ENCODE assay signal across 8 cellular contexts in genomic region chr2:27263287-27264252, GRCh38. TPM values are rescaled to one million over a fixed set of nuclear protein-coding genes. Genes with fewer than 3 reads are reported as not detected.
DNase-seq lines count a peak whose midpoint lies in the region; ATAC-seq and TF ChIP-seq lines count a peak whose summit lies in the region.

No MANE protein-coding gene starts in this region.

- no peak for DNase-seq in Caco-2
- DNase-seq in NCI-H146 treated with DMSO at 0.1 percent for 48 hours (lab: John Stamatoyannopoulos, UW; ENCODE audit: unreplicated experiment): peak; percentile 27
- DNase-seq in dorsolateral prefrontal cortex: peak in 1 of 10 donors; percentile 45
- DNase-seq in neural progenitor cell (ENCODE audit: low spot score): peak; percentile 42
- no peak for DNase-seq in kidney tubule cell (ENCODE audit: low spot score)
- DNase-seq in H4 (ENCODE audit: low spot score): no peak
- no peak for DNase-seq in activated CD4-positive, alpha-beta T cell treated with anti-CD3 and anti-CD28 coated beads, Interleukin-2, amount 50 U/mL, for 1 hour

- peaks cover 27% of the 10 kb centered on the region for H3K27me3 Mint-ChIP-seq in Caco-2 (ENCODE audit: insufficient read depth, unreplicated experiment)
- peaks cover 41% of the 10 kb centered on the region for H3K27me3 Mint-ChIP-seq in neural progenitor cell (ENCODE audit: insufficient read depth, low read depth)

- H3F3A ChIP-seq in neural progenitor cell (ENCODE audit: low read depth): peaks cover 26% of the 10 kb centered on the region

- no peaks in the 10 kb centered on the region for H3K36me3 ChIP-seq in Caco-2 (ENCODE audit: control insufficient read depth, insufficient read depth, low read length)
- no peaks in the 10 kb centered on the region for H3K36me3 ChIP-seq in neural progenitor cell

- TF ChIP-seq CTCF in Caco-2 (IDR thresholded peaks at IDR 0.05; ENCODE audit: insufficient read depth in 1 of 2, low read depth in 1 of 2, low read length in 1 of 2, severe bottlenecking in 1 of 2, unreplicated experiment in 1 of 2) (no peak), dorsolateral prefrontal cortex (IDR thresholded peaks at IDR 0.05 in 54 of 56, conservative IDR thresholded peaks at IDR 0.05 in 2 of 56; ENCODE audit: low read depth in 1 of 56, partially characterized antibody in 56 of 56) (no peak), neural progenitor cell (IDR thresholded peaks at IDR 0.05) (no peak)

- H3K27ac Mint-ChIP-seq in Caco-2 (ENCODE audit: unreplicated experiment) (no peak overlapping the region), neural progenitor cell (no peak overlapping the region)

- H3K79me2 ChIP-seq in neural progenitor cell (ENCODE audit: low read depth): no peaks in the 10 kb centered on the region

- peaks cover 10% of the 10 kb centered on the region for H4K20me1 ChIP-seq in neural progenitor cell (ENCODE audit: low read depth)

- intact Hi-C loops in Caco-2 (cut with micrococcal nuclease; ENCODE audit: unreplicated experiment): loop anchor here (5.0 kb wide), 1 partner anchor 46 kb away; the partner anchor contains the start of gene CAD
- intact Hi-C loops in dorsolateral prefrontal cortex (cut with DNase I): no loop called here

- H3K36me3 Mint-ChIP-seq in Caco-2 (ENCODE audit: insufficient read depth, unreplicated experiment): no peaks in the 10 kb centered on the region
- no peaks in the 10 kb centered on the region for H3K36me3 Mint-ChIP-seq in neural progenitor cell

- H3K4me2 ChIP-seq in neural progenitor cell: peak overlapping the region; percentile 80

- peaks cover 13% of the 10 kb centered on the region for H3K4me1 Mint-ChIP-seq in Caco-2 (ENCODE audit: low read depth, unreplicated experiment)
- peaks cover 27% of the 10 kb centered on the region for H3K4me1 Mint-ChIP-seq in neural progenitor cell

- H3K27ac ChIP-seq in dorsolateral prefrontal cortex (peak overlapping the region in 8 of 59 donors; percentile 10 to 71 (median 35)), neural progenitor cell (no peak overlapping the region)

- CTCF ChIA-PET in Caco-2 (lab: Charles Lee): interaction anchor here (0.8 to 3.8 kb wide), 8 partner anchors 13 to 106 kb away, joined by 3 to 20 read pairs (median 6); no protein-coding TSS in a partner anchor

- no peaks in the 10 kb centered on the region for H3K9me3 Mint-ChIP-seq in Caco-2 (ENCODE audit: unreplicated experiment)
- peaks cover 4% of the 10 kb centered on the region for H3K9me3 Mint-ChIP-seq in neural progenitor cell

- BruUV-seq in Caco-2 (replicated peaks; lab: Mats Ljungman, UMichigan): no TSS peak

- H3K4me3 Mint-ChIP-seq in Caco-2 (ENCODE audit: unreplicated experiment) (peak overlapping the region; percentile 74), neural progenitor cell (peak overlapping the region; percentile 89)

- H3K9me3 ChIP-seq in Caco-2 (no peaks in the 10 kb centered on the region), neural progenitor cell (ENCODE audit: low read depth) (no peaks in the 10 kb centered on the region)

- POLR2A ChIA-PET in Caco-2 (lab: Charles Lee): interaction anchor here (1.0 kb wide), 1 partner anchor 29 kb away, joined by 3 read pairs; no protein-coding TSS in a partner anchor

- H3K4me3 ChIP-seq in Caco-2 (ENCODE audit: low read depth, low read length) (peak overlapping the region; percentile 58), dorsolateral prefrontal cortex (peak overlapping the region; percentile 38 to 77 (median 63)), neural progenitor cell (peak overlapping the region; percentile 58)

- H2AFZ ChIP-seq in neural progenitor cell (replicated peaks): no peak overlapping the region

- no peak for ATAC-seq in GM18909 (IDR thresholded peaks at IDR 0.05; ENCODE audit: poor library complexity, unreplicated experiment)

- H3K4me1 ChIP-seq in Caco-2 (peaks cover 18% of the 10 kb centered on the region), neural progenitor cell (peaks cover 8% of the 10 kb centered on the region)

- peaks cover 6% of the 10 kb centered on the region; the same call in 1 of the 2 replicates for H3K27me3 ChIP-seq in Caco-2 (replicated peaks; ENCODE audit: control insufficient read depth, insufficient read depth, low read length)
- peaks cover 0 to 74% (median 34%) of the 10 kb centered on the region in 45 donors for H3K27me3 ChIP-seq in dorsolateral prefrontal cortex
- H3K27me3 ChIP-seq in neural progenitor cell: peaks cover 82% of the 10 kb centered on the region

- H3K9ac ChIP-seq in neural progenitor cell: no peak overlapping the region

RNA-seq across cellular contexts. Expression of gene SLC30A3, which starts 0.7 kb away (rescaled TPM):
- 3.9 and 4.3 TPM in 2 replicates for total RNA-seq in Caco-2 (2022)
- 10 to 100 TPM; 11.0 to 97.2 (median 48.3) TPM for total RNA-seq in dorsolateral prefrontal cortex
- total RNA-seq in neural progenitor cell (ENCODE audit: low replicate concordance): 0.56 and 1.4 TPM in 2 replicates
- 0.46 and 0.49 TPM in 2 replicates for total RNA-seq in H4 (2014; rRNA removed; shearing (Covaris generic))

RNA-seq across cellular contexts. Expression of gene DNAJC5G, which starts 11.7 kb away (rescaled TPM):
- total RNA-seq in Caco-2 (2022) (0.25 and 0.51 TPM in 2 replicates), dorsolateral prefrontal cortex (10 to 100 TPM in 26 of 120 experiments, 1 to 10 TPM in 94; 2.2 to 19.1 (median 7.4) TPM), neural progenitor cell (ENCODE audit: low replicate concordance) (not detected in 2 replicates)
- not detected in 2 replicates for total RNA-seq in H4 (2014; rRNA removed; shearing (Covaris generic))

RNA-seq across cellular contexts. Expression of gene TRIM54, which starts 18.7 kb away (rescaled TPM):
- 0.25 TPM in 1 of 2 replicates, not detected in the other for total RNA-seq in Caco-2 (2022)
- 10 to 100 TPM in 37 of 120 experiments, 1 to 10 TPM in 83; 2.6 to 27.6 (median 9.0) TPM for total RNA-seq in dorsolateral prefrontal cortex
- 0.12 TPM in 1 of 2 replicates, not detected in the other for total RNA-seq in neural progenitor cell (ENCODE audit: low replicate concordance)
- 0.35 TPM in 1 of 2 replicates, not detected in the other for total RNA-seq in H4 (2014; rRNA removed; shearing (Covaris generic))

RNA-seq across cellular contexts. Expression of gene UCN, which starts 44.7 kb away (rescaled TPM):
- total RNA-seq in Caco-2 (2022) (0.86 TPM in 1 of 2 replicates, not detected in the other), dorsolateral prefrontal cortex (10 to 100 TPM in 45 of 120 experiments, 1 to 10 TPM in 75; 4.9 to 16.4 (median 9.2) TPM), neural progenitor cell (ENCODE audit: low replicate concordance) (0.56 and 1.2 TPM in 2 replicates)
- total RNA-seq in H4 (2014; rRNA removed; shearing (Covaris generic)): 0.53 TPM in 1 of 2 replicates, not detected in the other

RNA-seq across cellular contexts. Expression of gene CAD, which starts 46.4 kb away (rescaled TPM):
- total RNA-seq in Caco-2 (2022): 86.4 and 103 TPM in 2 replicates
- 10 to 100 TPM; 18.2 to 44.6 (median 27.8) TPM for total RNA-seq in dorsolateral prefrontal cortex
- 26.5 and 51.8 TPM in 2 replicates for total RNA-seq in neural progenitor cell (ENCODE audit: low replicate concordance)
- total RNA-seq in H4 (2014; rRNA removed; shearing (Covaris generic)): 4.7 and 6.9 TPM in 2 replicates

Comparison
In these comparisons a context has a peak if more than half of its experiments do, and no peak if none do; other contexts are left out.
1. DNase-seq: peak in NCI-H146 treated with DMSO at 0.1 percent for 48 hours (single experiment) and neural progenitor cell (single experiment); none in Caco-2 (0 of 2), kidney tubule cell (single experiment), H4 (single experiment) and activated CD4-positive, alpha-beta T cell treated with anti-CD3 and anti-CD28 coated beads, Interleukin-2, amount 50 U/mL, for 1 hour (single experiment).
2. Peak in every context shown above with its lines, with median percentiles within 50 percentile points of each other: H3K4me3 ChIP-seq.